In genomic region chr1:202464153-202464742, GRCh38 we compare ENCODE assay signal across 8 cellular contexts.
DNase-seq lines count a peak whose midpoint lies in the region; ATAC-seq, FAIRE-seq and TF ChIP-seq lines count a peak whose summit lies in the region.
"Not testable (repeated sequence)": the region's sequence is repeated elsewhere in the genome, so short reads cannot be mapped to it uniquely, and the experiment has no call there.

No MANE protein-coding gene starts in this region.

- H3K4me1 ChIP-seq in testis: not testable (repeated sequence)

- peaks cover 75% of the 10 kb centered on the region for H3K4me1 Mint-ChIP-seq in Calu3 (ENCODE audit: low read depth, unreplicated experiment)
- H3K4me1 Mint-ChIP-seq in naive B cell: not testable (repeated sequence)

- CTCF ChIA-PET in Calu3 (lab: Charles Lee): interaction anchor here (0.6 to 1.3 kb wide), 10 partner anchors 20 to 255 kb away, joined by 4 to 32 read pairs (median 6); no protein-coding TSS in a partner anchor

- not testable (repeated sequence) for H3K27me3 ChIP-seq in bronchial epithelial cell (ENCODE audit: control insufficient read depth, insufficient read depth, low read length); testis

- not testable (repeated sequence) for BruUV-seq in Calu3 (replicated peaks; lab: Mats Ljungman, UMichigan)

- H3K4me3 Mint-ChIP-seq in Calu3 (ENCODE audit: low read depth, unreplicated experiment); naive B cell: not testable (repeated sequence)

- peak overlapping the region; percentile 19 for H3K27ac Mint-ChIP-seq in Calu3 (ENCODE audit: unreplicated experiment)
- not testable (repeated sequence) for H3K27ac Mint-ChIP-seq in naive B cell

- not testable (repeated sequence) for H3K36me3 Mint-ChIP-seq in Calu3 (ENCODE audit: insufficient read depth, unreplicated experiment); naive B cell

- H3K36me3 ChIP-seq in bronchial epithelial cell (ENCODE audit: control insufficient read depth, insufficient read depth, low read length); testis (ENCODE audit: low read depth, missing control alignments): not testable (repeated sequence)

- not testable (repeated sequence) for TF ChIP-seq POLR2A in testis (IDR thresholded peaks at IDR 0.05)

- WGBS in testis, 2 donors: 39 to 59% methylated on average over 4 of the region's 4 CpGs

- DNase-seq in Calu3 (peak; percentile 37), HCEC 1CT (peak; percentile 29), NCI-H2107 treated with DMSO at 0.1 percent for 48 hours (lab: John Stamatoyannopoulos, UW; ENCODE audit: unreplicated experiment) (peak; percentile 49), SHP77 (lab: John Stamatoyannopoulos, UW) (peak; percentile 16 to 22), bronchial epithelial cell (ENCODE audit: low read depth) (peak; percentile 60), naive B cell (peak; percentile 14)
- DNase-seq in Right ventricle myocardium superior, testis: not testable (repeated sequence)

- H3K27me3 Mint-ChIP-seq in Calu3 (ENCODE audit: unreplicated experiment); naive B cell: not testable (repeated sequence)

- peak; percentile 32 for ATAC-seq in Right ventricle myocardium superior (ENCODE audit: poor library complexity)
- ATAC-seq in naive B cell (ENCODE audit: low read depth in 2 of 2): peak in 1 of 2 donors; percentile 30

- not testable (repeated sequence) for H3K4me3 ChIP-seq in bronchial epithelial cell (ENCODE audit: low read depth, low read length); testis

- H3K9me3 Mint-ChIP-seq in Calu3 (ENCODE audit: low read depth, unreplicated experiment); naive B cell: not testable (repeated sequence)

- TF ChIP-seq CTCF in Calu3 (IDR thresholded peaks at IDR 0.05; ENCODE audit: unreplicated experiment): peak; percentile 70
- TF ChIP-seq CTCF in bronchial epithelial cell (IDR thresholded peaks at IDR 0.05; ENCODE audit: insufficient read depth, low read length, severe bottlenecking): peak; percentile 22
- peak; percentile 23 to 65 (median 54) for TF ChIP-seq CTCF in testis (IDR thresholded peaks at IDR 0.05)

- intact Hi-C loops in Calu3 (cut with micrococcal nuclease; ENCODE audit: unreplicated experiment): loop anchor here (2.0 to 10.0 kb wide), 3 partner anchors 37 to 253 kb away; no protein-coding TSS in a partner anchor
- intact Hi-C loops in Right ventricle myocardium superior (cut with DNase I): loop anchor here (10.0 kb wide), 1 partner anchor 119 kb away; the partner anchor contains the start of genes PPP1R12B and UBE2T
- intact Hi-C loops in testis (cut with DNase I; ENCODE audit: low total_unique reads): not testable (repeated sequence)

- H3K27ac ChIP-seq in testis: not testable (repeated sequence)

- FAIRE-seq in bronchial epithelial cell (lab: Jason Lieb, UNC): not testable (repeated sequence)

- H3K9me3 ChIP-seq in testis: not testable (repeated sequence)
